Comparison of ENCODE assay signal across 8 cellular contexts in genomic region chr3:87227104-87227834, GRCh38. TPM values are rescaled to one million over a fixed set of nuclear protein-coding genes. Genes with fewer than 3 reads are reported as not detected.
DNase-seq lines count a peak whose midpoint lies in the region; ATAC-seq and TF ChIP-seq lines count a peak whose summit lies in the region.

A gene with protein sequence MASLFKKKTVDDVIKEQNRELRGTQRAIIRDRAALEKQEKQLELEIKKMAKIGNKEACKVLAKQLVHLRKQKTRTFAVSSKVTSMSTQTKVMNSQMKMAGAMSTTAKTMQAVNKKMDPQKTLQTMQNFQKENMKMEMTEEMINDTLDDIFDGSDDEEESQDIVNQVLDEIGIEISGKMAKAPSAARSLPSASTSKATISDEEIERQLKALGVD (plus strand): TSS chr3:87227309. CDS start chr3:87227523, 214 bp downstream.

- DNase-seq in NCI-H187 treated with DMSO at 0.1 percent for 48 hours (lab: John Stamatoyannopoulos, UW), result peak; percentile 39
- peak; percentile 83 to 93 (median 89) for DNase-seq in T-helper 2 cell
- peak; percentile 97 for DNase-seq in left ventricle myocardium superior
- DNase-seq in prostate gland (ENCODE audit: low spot score), result peak; percentile 93
- DNase-seq in ureter (ENCODE audit: low spot score), result peak; percentile 95

- TF ChIP-seq POLR2A in GM18505 (IDR thresholded peaks at IDR 0.05; ENCODE audit: borderline replicate concordance, extremely low read depth, insufficient read depth, insufficient read length) (peak; percentile 90), prostate gland (IDR thresholded peaks at IDR 0.05) (peak; percentile 84)

- no peaks in the 10 kb centered on the region for H3K36me3 ChIP-seq in prostate gland

- TF ChIP-seq CTCF in prostate gland (IDR thresholded peaks at IDR 0.05), result peak in 1 of 4 experiments; percentile 11

- ATAC-seq in GM18505 (IDR thresholded peaks at IDR 0.05; ENCODE audit: unreplicated experiment) (peak; percentile 97), HG02970 (IDR thresholded peaks at IDR 0.05; ENCODE audit: low FRiP score, unreplicated experiment) (peak; percentile 99), left ventricle myocardium superior (peak; percentile 99)

- WGBS in prostate gland, result under 1% methylated on average over 39 of the region's 59 CpGs

- intact Hi-C loops in left ventricle myocardium superior (cut with micrococcal nuclease), result no loop called here
- intact Hi-C loops in prostate gland (cut with DNase I), result no loop called here

- H3K4me1 ChIP-seq in prostate gland (replicated peaks), result no peaks in the 10 kb centered on the region

- H3K27ac ChIP-seq in angular gyrus (ENCODE audit: low read depth, low read length), result peak within 1 kb of the TSS; percentile 76
- peak within 1 kb of the TSS; percentile 96 to 98 for H3K27ac ChIP-seq in prostate gland

- no peaks in the 10 kb centered on the region for H3K27me3 ChIP-seq in prostate gland (replicated peaks; ENCODE audit: insufficient read depth)

- H3K9me3 ChIP-seq in prostate gland, result no peaks in the 10 kb centered on the region

- H3K4me3 ChIP-seq in prostate gland, result peak within 1 kb of the TSS; percentile 80 to 87

RNA-seq across cellular contexts. Expression of the gene that starts here (rescaled TPM):
- total RNA-seq in left ventricle myocardium superior (33.1 TPM), prostate gland (10 to 100 TPM; 36.1 to 36.4 TPM), ureter (49.7 TPM)

Comparison
In these comparisons a context has a peak if more than half of its experiments do, and no peak if none do; other contexts are left out.
1. Peak in every context shown above with its lines: DNase-seq, ATAC-seq, H3K4me3 ChIP-seq and H3K27ac ChIP-seq.
2. DNase-seq: peak in every context shown above with its lines; median percentile 97 in left ventricle myocardium superior; 95 in ureter; 93 in prostate gland; 89 in T-helper 2 cell; 39 in NCI-H187 treated with DMSO at 0.1 percent for 48 hours.